ENCODE assay signal across 19 cellular contexts in the genomic region with DNA sequence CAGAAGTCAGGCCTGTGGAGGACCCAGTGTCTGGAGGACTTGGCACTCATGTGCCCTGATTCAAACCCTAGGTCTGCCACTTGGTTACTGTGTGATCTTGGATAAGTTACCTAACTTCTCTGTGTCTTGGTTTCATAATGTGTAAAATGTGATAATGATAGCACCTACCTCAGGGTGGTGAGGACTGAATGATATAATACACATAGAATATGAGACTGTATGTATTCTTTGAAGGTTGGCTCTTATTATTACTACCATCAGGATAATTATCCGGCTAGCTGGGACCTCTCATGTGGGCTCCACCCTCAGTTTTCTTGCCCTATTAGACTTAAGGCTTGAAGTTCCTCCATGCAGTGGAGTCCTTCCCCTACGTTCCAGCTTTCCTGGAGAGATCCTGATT.
A peak's percentile ranks its signal among the peaks of the same experiment; 100 is the strongest.
DNase-seq lines count a peak whose midpoint lies in the region; ATAC-seq and TF ChIP-seq lines count a peak whose summit lies in the region.
"Had no signal": no experiment of that assay in that cellular context is flagged by ENCODE, and none has a peak within 500 bp of the region (broad histone marks: within the 10 kb centered on the region; RNA-seq: fewer than 3 reads in every experiment).

No MANE protein-coding gene starts in this region.

- intact Hi-C loops in left ventricle myocardium inferior (cut with micrococcal nuclease): no loop called here

- H3K27ac ChIP-seq in HL-60 (replicated peaks) (peak overlapping the region; percentile 19), endodermal cell (ENCODE audit: low read depth, low read length) (no peak overlapping the region), neural progenitor cell (no peak overlapping the region), parathyroid adenoma (peak overlapping the region; percentile 93), left ventricle myocardium inferior (replicated peaks) (no peak overlapping the region)

- H3K9ac ChIP-seq in endodermal cell (ENCODE audit: extremely low read depth, low read length, poor library complexity, severe bottlenecking): no peak overlapping the region
- H3K9ac ChIP-seq in neural progenitor cell: no peak overlapping the region
- no peak overlapping the region for H3K9ac ChIP-seq in parathyroid adenoma

- no peaks in the 10 kb centered on the region for H3K79me2 ChIP-seq in neural progenitor cell (ENCODE audit: low read depth)
- H3K79me2 ChIP-seq in parathyroid adenoma: no peaks in the 10 kb centered on the region

- H3K4me1 ChIP-seq in endodermal cell (ENCODE audit: control insufficient read depth, insufficient read depth, low read length): peaks cover 9% of the 10 kb centered on the region
- peaks cover 39% of the 10 kb centered on the region for H3K4me1 ChIP-seq in neural progenitor cell
- H3K4me1 ChIP-seq in parathyroid adenoma: peaks cover 37% of the 10 kb centered on the region
- H3K4me1 ChIP-seq in left ventricle myocardium inferior: peaks cover 10% of the 10 kb centered on the region
- H3K4me1 ChIP-seq: HAP-1 had no signal

- H3K27me3 Mint-ChIP-seq in endodermal cell (ENCODE audit: insufficient read depth) (no peaks in the 10 kb centered on the region), neural progenitor cell (ENCODE audit: insufficient read depth, low read depth) (peaks cover 9% of the 10 kb centered on the region), T-helper 17 cell (peaks cover 60% of the 10 kb centered on the region)
- H3K27me3 Mint-ChIP-seq in activated T-helper 17 cell treated with anti-CD3 and anti-CD28 coated beads, Interleukin-2, amount 50 U/mL, for 72 hours: peaks cover 12% of the 10 kb centered on the region

- H4K20me1 ChIP-seq in neural progenitor cell (ENCODE audit: low read depth): no peaks in the 10 kb centered on the region

- no peaks in the 10 kb centered on the region for H3K36me3 ChIP-seq in endodermal cell (ENCODE audit: control insufficient read depth, insufficient read depth, low read length)
- H3K36me3 ChIP-seq in neural progenitor cell: no peaks in the 10 kb centered on the region
- H3K36me3 ChIP-seq in parathyroid adenoma (ENCODE audit: control insufficient read depth, insufficient read depth, low read length): no peaks in the 10 kb centered on the region
- H3K36me3 ChIP-seq in left ventricle myocardium inferior: no peaks in the 10 kb centered on the region
- H3K36me3 ChIP-seq: HAP-1 had no signal

- H3K4me1 Mint-ChIP-seq in endodermal cell (peaks cover 48% of the 10 kb centered on the region), neural progenitor cell (peaks cover 64% of the 10 kb centered on the region), T-helper 17 cell (peaks cover 6% of the 10 kb centered on the region)
- peaks cover 4% of the 10 kb centered on the region for H3K4me1 Mint-ChIP-seq in activated T-helper 17 cell treated with anti-CD3 and anti-CD28 coated beads, Interleukin-2, amount 50 U/mL, for 72 hours
- H3K4me1 Mint-ChIP-seq: CD8-positive, alpha-beta memory T cell had no signal

- H3K9me3 Mint-ChIP-seq in endodermal cell: no peaks in the 10 kb centered on the region
- no peaks in the 10 kb centered on the region for H3K9me3 Mint-ChIP-seq in neural progenitor cell
- H3K9me3 Mint-ChIP-seq in activated T-helper 17 cell treated with anti-CD3 and anti-CD28 coated beads, Interleukin-2, amount 50 U/mL, for 72 hours: no peaks in the 10 kb centered on the region
- H3K9me3 Mint-ChIP-seq: CD4-positive, alpha-beta T cell; CD8-positive, alpha-beta memory T cell; GM23338 had no signal

- no peak for TF ChIP-seq CTCF in HL-60 (IDR thresholded peaks at IDR 0.05; ENCODE audit: insufficient read depth, low read length)
- TF ChIP-seq CTCF in endodermal cell (conservative IDR thresholded peaks at IDR 0.05): no peak
- no peak for TF ChIP-seq CTCF in neural progenitor cell (IDR thresholded peaks at IDR 0.05)
- TF ChIP-seq CTCF in parathyroid adenoma (IDR thresholded peaks at IDR 0.05): no peak
- TF ChIP-seq CTCF in left ventricle myocardium inferior (IDR thresholded peaks at IDR 0.05; ENCODE audit: borderline replicate concordance): no peak

- H3K4me2 ChIP-seq in neural progenitor cell: no peak overlapping the region
- peak overlapping the region; percentile 19 for H3K4me2 ChIP-seq in parathyroid adenoma (ENCODE audit: low read length)
- H3K4me2 ChIP-seq: GM23338 had no signal

- H3K9me3 ChIP-seq in endodermal cell (ENCODE audit: control insufficient read depth, low read length) (no peaks in the 10 kb centered on the region), neural progenitor cell (ENCODE audit: low read depth) (no peaks in the 10 kb centered on the region), parathyroid adenoma (ENCODE audit: control insufficient read depth, low read length) (no peaks in the 10 kb centered on the region), T-helper 17 cell (ENCODE audit: control insufficient read depth, low read length, poor library complexity, severe bottlenecking) (no peaks in the 10 kb centered on the region), left ventricle myocardium inferior (replicated peaks) (no peaks in the 10 kb centered on the region)
- H3K9me3 ChIP-seq: HAP-1 had no signal

- H3K4me3 Mint-ChIP-seq in endodermal cell (no peak overlapping the region), neural progenitor cell (no peak overlapping the region), T-helper 17 cell (no peak overlapping the region)
- no peak overlapping the region for H3K4me3 Mint-ChIP-seq in activated T-helper 17 cell treated with anti-CD3 and anti-CD28 coated beads, Interleukin-2, amount 50 U/mL, for 72 hours
- H3K4me3 Mint-ChIP-seq: CD4-positive, alpha-beta T cell; CD8-positive, alpha-beta memory T cell; GM23338; HFFc6 had no signal

- H3K27ac Mint-ChIP-seq in endodermal cell (peak overlapping the region; percentile 64), neural progenitor cell (peak overlapping the region; percentile 42), T-helper 17 cell (no peak overlapping the region)
- no peak overlapping the region for H3K27ac Mint-ChIP-seq in activated T-helper 17 cell treated with anti-CD3 and anti-CD28 coated beads, Interleukin-2, amount 50 U/mL, for 72 hours
- H3K27ac Mint-ChIP-seq: CD14-positive monocyte; CD4-positive, alpha-beta T cell; CD8-positive, alpha-beta memory T cell; HFFc6 had no signal

- peaks cover 32% of the 10 kb centered on the region for H3F3A ChIP-seq in neural progenitor cell (ENCODE audit: low read depth)

- H2AFZ ChIP-seq in neural progenitor cell (replicated peaks) (no peak overlapping the region), parathyroid adenoma (peak overlapping the region; percentile 35)
- H2AFZ ChIP-seq: GM23338 had no signal

- H3K4me3 ChIP-seq in HL-60 (replicated peaks; ENCODE audit: insufficient read depth, low read length): no peak overlapping the region
- no peak overlapping the region for H3K4me3 ChIP-seq in endodermal cell (ENCODE audit: low read length)
- no peak overlapping the region for H3K4me3 ChIP-seq in neural progenitor cell
- peak overlapping the region; percentile 8 for H3K4me3 ChIP-seq in parathyroid adenoma (ENCODE audit: low read depth, low read length)
- no peak overlapping the region for H3K4me3 ChIP-seq in left ventricle myocardium inferior
- H3K4me3 ChIP-seq: GM12878, GM23338, HAP-1 had no signal

- WGBS in endodermal cell (ENCODE audit: insufficient coverage in 1 of 2, insufficient read length in 1 of 2), 2 experiments: 90 to 100% methylated on average over 1 to 2 of the region's 2 CpGs

- H3K27me3 ChIP-seq in HL-60 (ENCODE audit: insufficient read depth, poor library complexity, severe bottlenecking): no peaks in the 10 kb centered on the region
- no peaks in the 10 kb centered on the region for H3K27me3 ChIP-seq in endodermal cell (ENCODE audit: control insufficient read depth, insufficient read depth, low read length, poor library complexity, severe bottlenecking)
- no peaks in the 10 kb centered on the region for H3K27me3 ChIP-seq in neural progenitor cell
- H3K27me3 ChIP-seq in parathyroid adenoma (ENCODE audit: control insufficient read depth, insufficient read depth, low read length): no peaks in the 10 kb centered on the region
- H3K27me3 ChIP-seq in left ventricle myocardium inferior (ENCODE audit: low read depth): peaks cover 34% of the 10 kb centered on the region

- no peak for ATAC-seq in activated T-helper 17 cell treated with anti-CD3 and anti-CD28 coated beads, Interleukin-2, amount 50 U/mL, for 72 hours (replicated peaks)
- no peak for ATAC-seq in T-helper 17 cell
- ATAC-seq: GM12878 had no signal

- H3K36me3 Mint-ChIP-seq in endodermal cell (ENCODE audit: low read depth) (no peaks in the 10 kb centered on the region), neural progenitor cell (no peaks in the 10 kb centered on the region), T-helper 17 cell (ENCODE audit: low read depth) (no peaks in the 10 kb centered on the region)
- H3K36me3 Mint-ChIP-seq in activated T-helper 17 cell treated with anti-CD3 and anti-CD28 coated beads, Interleukin-2, amount 50 U/mL, for 72 hours (ENCODE audit: low read depth): no peaks in the 10 kb centered on the region
- H3K36me3 Mint-ChIP-seq: CD14-positive monocyte; CD8-positive, alpha-beta memory T cell had no signal

- DNase-seq in HL-60 (ENCODE audit: low read depth in 1 of 2, low spot score in 1 of 2): no peak
- DNase-seq in endodermal cell: no peak
- no peak for DNase-seq in neural progenitor cell (ENCODE audit: low spot score)
- DNase-seq in NCI-H524 treated with DMSO at 0.1 percent for 48 hours (lab: John Stamatoyannopoulos, UW): no peak
- DNase-seq in T-helper 17 cell: no peak
- DNase-seq in left ventricle myocardium inferior: no peak
- DNase-seq: CD4-positive, alpha-beta T cell; CD8-positive, alpha-beta memory T cell; DMS 273 treated with DMSO at 0.1 percent for 48 hours; DMS79; EL; GDM1; HFFc6 had no signal

Comparison
In these comparisons a context has a peak if more than half of its experiments do, and no peak if none do; other contexts are left out.
1. H3K27ac ChIP-seq: peak in HL-60 (single experiment) and parathyroid adenoma (single experiment); none in endodermal cell (single experiment), neural progenitor cell (single experiment) and left ventricle myocardium inferior (single experiment).
2. H3K27ac Mint-ChIP-seq: peak in endodermal cell (single experiment) and neural progenitor cell (single experiment); none in activated T-helper 17 cell treated with anti-CD3 and anti-CD28 coated beads, Interleukin-2, amount 50 U/mL, for 72 hours (single experiment) and T-helper 17 cell (single experiment).